In genomic region chr4:39978378-39978775, GRCh38 we compare ENCODE assay signal across 8 cellular contexts. TPM values are rescaled to one million over a fixed set of nuclear protein-coding genes. Genes with fewer than 3 reads are reported as not detected.
DNase-seq lines count a peak whose midpoint lies in the region; ATAC-seq, FAIRE-seq and TF ChIP-seq lines count a peak whose summit lies in the region.

No MANE protein-coding gene starts in this region.

- no peak overlapping the region for H4K5ac ChIP-seq in H9 (ENCODE audit: insufficient read length, low read depth, low read length)

- H2AFZ ChIP-seq in H9 (ENCODE audit: low read length), result no peak overlapping the region

- H3K27me3 ChIP-seq in H9 (ENCODE audit: insufficient read depth, low read length), result no peaks in the 10 kb centered on the region
- no peaks in the 10 kb centered on the region for H3K27me3 ChIP-seq in small intestine (ENCODE audit: control insufficient read depth in 2 of 2, insufficient read depth in 2 of 2, low read length in 2 of 2)

- H3K4me1 ChIP-seq in H9 (ENCODE audit: insufficient read depth, low read length) (no peaks in the 10 kb centered on the region; the same call in 1 of the 2 replicates), small intestine (ENCODE audit: control insufficient read depth in 2 of 2, insufficient read depth in 1 of 2, low read depth in 1 of 2, low read length in 1 of 2) (no peaks in the 10 kb centered on the region)

- H3K4me1 Mint-ChIP-seq in H9 (peaks cover 17 to 21% of the 10 kb centered on the region in 2 experiments), activated B cell treated with CpG ODN at 0.5 μM for 24 hours (peaks cover 28% of the 10 kb centered on the region), glutamatergic neuron (ENCODE audit: low read depth, unreplicated experiment) (peaks cover 9% of the 10 kb centered on the region)

- no peak overlapping the region for H3T11ph ChIP-seq in H9 (ENCODE audit: low read length)

- no peak overlapping the region for H3K14ac ChIP-seq in H9 (ENCODE audit: insufficient read depth, low read length)

- no peak overlapping the region for H2AK5ac ChIP-seq in H9 (ENCODE audit: insufficient read length, low read length)

- H2BK12ac ChIP-seq in H9 (ENCODE audit: insufficient read length, low read depth, low read length), result no peak overlapping the region

- no peak overlapping the region for H3K4ac ChIP-seq in H9 (ENCODE audit: low read depth, low read length)

- H3K9me3 ChIP-seq in H9 (ENCODE audit: control insufficient read depth, low read depth, low read length) (no peaks in the 10 kb centered on the region), small intestine (ENCODE audit: control insufficient read depth, low read depth) (no peaks in the 10 kb centered on the region)

- H2BK20ac ChIP-seq in H9 (ENCODE audit: low read depth, low read length, poor library complexity, severe bottlenecking), result no peak overlapping the region

- H3K56ac ChIP-seq in H9 (ENCODE audit: insufficient read length, low read depth, low read length), result no peak overlapping the region

- CTCF ChIA-PET in activated B cell treated with CpG ODN at 0.5 μM for 24 hours (lab: Charles Lee), result interaction anchor here (0.7 to 2.1 kb wide), 8 partner anchors 45 to 520 kb away, joined by 3 to 10 read pairs (median 4); partner anchors contain the start of genes LIAS, RPL9 and UGDH

- no peak overlapping the region for H3K23ac ChIP-seq in H9 (ENCODE audit: insufficient read length, low read depth, low read length)

- H3K79me2 ChIP-seq in H9 (ENCODE audit: insufficient read depth, low read length), result peaks cover 14% of the 10 kb centered on the region

- H3K4me2 ChIP-seq in H9 (ENCODE audit: insufficient read depth, insufficient read length, low read length), result peak overlapping the region; percentile 49

- H3K27ac ChIP-seq in H9 (ENCODE audit: insufficient read length, low read depth, low read length) (no peak overlapping the region), small intestine (ENCODE audit: low read depth in 1 of 2, low read length in 1 of 2) (peak overlapping the region; percentile 27 to 95)

- peak overlapping the region; percentile 89 to 94 for H3K4me3 ChIP-seq in small intestine (ENCODE audit: low read depth in 1 of 2, low read length in 2 of 2)

- no peak overlapping the region for H3K18ac ChIP-seq in H9 (ENCODE audit: insufficient read length, low read depth, low read length)

- TF ChIP-seq CTCF in H9 (conservative IDR thresholded peaks at IDR 0.05), result no peak
- TF ChIP-seq CTCF in activated B cell treated with CpG ODN at 0.5 μM for 24 hours (IDR thresholded peaks at IDR 0.05), result no peak
- no peak for TF ChIP-seq CTCF in glutamatergic neuron (IDR thresholded peaks at IDR 0.05; ENCODE audit: partially characterized antibody, unreplicated experiment)

- no peak overlapping the region for H2BK15ac ChIP-seq in H9 (ENCODE audit: low read depth, low read length)

- no peaks in the 10 kb centered on the region for H4K20me1 ChIP-seq in H9 (ENCODE audit: control insufficient read depth, insufficient read depth, insufficient read length)

- H3K4me3 Mint-ChIP-seq in H9, result peak overlapping the region; percentile 84 to 85
- peak overlapping the region; percentile 87 for H3K4me3 Mint-ChIP-seq in activated B cell treated with CpG ODN at 0.5 μM for 24 hours
- peak overlapping the region; percentile 90 for H3K4me3 Mint-ChIP-seq in glutamatergic neuron (ENCODE audit: unreplicated experiment)

- H3K36me3 Mint-ChIP-seq in H9 (ENCODE audit: insufficient read depth in 1 of 3, low read depth in 3 of 3), result peaks cover 22 to 27% (median 26%) of the 10 kb centered on the region in 3 experiments
- peaks cover 30% of the 10 kb centered on the region for H3K36me3 Mint-ChIP-seq in activated B cell treated with CpG ODN at 0.5 μM for 24 hours (ENCODE audit: low read depth)
- H3K36me3 Mint-ChIP-seq in glutamatergic neuron (ENCODE audit: unreplicated experiment), result no peaks in the 10 kb centered on the region

- intact Hi-C loops in activated B cell treated with CpG ODN at 0.5 μM for 24 hours (cut with micrococcal nuclease), result loop anchor here (1.0 to 10.0 kb wide), 8 partner anchors 46 to 1074 kb away; no protein-coding TSS in a partner anchor

- no peak overlapping the region for H2BK5ac ChIP-seq in H9 (ENCODE audit: insufficient read length, low read length)

- peaks cover 3% of the 10 kb centered on the region for H3K79me1 ChIP-seq in H9 (ENCODE audit: insufficient read depth, low read depth, low read length, poor library complexity, severe bottlenecking)

- no CpG with 5 or more reads among the region's 5 CpGs for WGBS in H9 (ENCODE audit: extremely low coverage, insufficient read length, low lambda C conversion rate)
- WGBS in small intestine, 3 donors, result 15 to 18% (median 15%) methylated on average over 5 of the region's 5 CpGs

- H3K27me3 Mint-ChIP-seq in H9 (ENCODE audit: low read depth), result no peaks in the 10 kb centered on the region
- H3K27me3 Mint-ChIP-seq in activated B cell treated with CpG ODN at 0.5 μM for 24 hours, result no peaks in the 10 kb centered on the region
- peaks cover 3% of the 10 kb centered on the region for H3K27me3 Mint-ChIP-seq in glutamatergic neuron (ENCODE audit: unreplicated experiment)

- H2BK120ac ChIP-seq in H9 (ENCODE audit: low read depth, low read length, poor library complexity, severe bottlenecking), result no peak overlapping the region

- peaks cover 4% of the 10 kb centered on the region for H3K23me2 ChIP-seq in H9 (ENCODE audit: insufficient read length, low read depth, low read length, poor library complexity, severe bottlenecking)

- H4K8ac ChIP-seq in H9 (replicated peaks; ENCODE audit: insufficient read length, low read depth, low read length), result no peak overlapping the region

- H3K9ac ChIP-seq in H9 (ENCODE audit: extremely low read depth, insufficient read length, low read length), result peak overlapping the region; percentile 77

- H3K9me3 Mint-ChIP-seq in H9, result no peaks in the 10 kb centered on the region
- no peaks in the 10 kb centered on the region for H3K9me3 Mint-ChIP-seq in activated B cell treated with CpG ODN at 0.5 μM for 24 hours
- H3K9me3 Mint-ChIP-seq in glutamatergic neuron (ENCODE audit: unreplicated experiment), result peaks cover 6% of the 10 kb centered on the region

- DNase-seq in H9, result no peak
- DNase-seq in activated B cell treated with CpG ODN at 0.5 μM for 24 hours, result no peak
- no peak for DNase-seq in glutamatergic neuron
- no peak for DNase-seq in small intestine
- no peak for DNase-seq in retina
- no peak for DNase-seq in activated gamma-delta T cell (lab: John Stamatoyannopoulos, UW)

- H4K91ac ChIP-seq in H9 (ENCODE audit: insufficient read length, low read depth, low read length), result no peak overlapping the region

- POLR2A ChIA-PET in activated B cell treated with CpG ODN at 0.5 μM for 24 hours (lab: Charles Lee), result interaction anchor here (1.2 kb wide), 1 partner anchor 281 kb away, joined by 4 read pairs; the partner anchor contains the start of gene UBE2K

- H3K27ac Mint-ChIP-seq in H9 (peak overlapping the region; percentile 92 to 96 (median 95); a peak in 5 of 7 replicates), activated B cell treated with CpG ODN at 0.5 μM for 24 hours (peak overlapping the region; percentile 92), glutamatergic neuron (ENCODE audit: unreplicated experiment) (peak overlapping the region; percentile 70)

- ATAC-seq in activated B cell treated with CpG ODN at 0.5 μM for 24 hours (ENCODE audit: low read depth) (no peak), GM21367 (IDR thresholded peaks at IDR 0.05; ENCODE audit: unreplicated experiment) (no peak), GM21381 (IDR thresholded peaks at IDR 0.05; ENCODE audit: unreplicated experiment) (no peak)

- peaks cover 1 to 3% of the 10 kb centered on the region in 2 donors for H3K36me3 ChIP-seq in small intestine (ENCODE audit: control insufficient read depth in 2 of 2, insufficient read depth in 2 of 2, low read length in 2 of 2)

- peak; percentile 26 for FAIRE-seq in small intestine (lab: Jason Lieb, UNC)

RNA-seq across cellular contexts. Expression of gene PDS5A, which starts 0.7 kb away (rescaled TPM):
- total RNA-seq in H9 (2021) (65.0 and 65.4 TPM in 2 replicates), activated B cell treated with CpG ODN at 0.5 μM for 24 hours (91.9 and 103 TPM in 2 replicates), glutamatergic neuron (ENCODE audit: unreplicated experiment) (66.0 TPM)
- 10 to 100 TPM; 17.6 to 23.3 (median 22.7) TPM for polyA plus RNA-seq in small intestine
